1 cellular context compared by ENCODE assay signal in the genomic region with DNA sequence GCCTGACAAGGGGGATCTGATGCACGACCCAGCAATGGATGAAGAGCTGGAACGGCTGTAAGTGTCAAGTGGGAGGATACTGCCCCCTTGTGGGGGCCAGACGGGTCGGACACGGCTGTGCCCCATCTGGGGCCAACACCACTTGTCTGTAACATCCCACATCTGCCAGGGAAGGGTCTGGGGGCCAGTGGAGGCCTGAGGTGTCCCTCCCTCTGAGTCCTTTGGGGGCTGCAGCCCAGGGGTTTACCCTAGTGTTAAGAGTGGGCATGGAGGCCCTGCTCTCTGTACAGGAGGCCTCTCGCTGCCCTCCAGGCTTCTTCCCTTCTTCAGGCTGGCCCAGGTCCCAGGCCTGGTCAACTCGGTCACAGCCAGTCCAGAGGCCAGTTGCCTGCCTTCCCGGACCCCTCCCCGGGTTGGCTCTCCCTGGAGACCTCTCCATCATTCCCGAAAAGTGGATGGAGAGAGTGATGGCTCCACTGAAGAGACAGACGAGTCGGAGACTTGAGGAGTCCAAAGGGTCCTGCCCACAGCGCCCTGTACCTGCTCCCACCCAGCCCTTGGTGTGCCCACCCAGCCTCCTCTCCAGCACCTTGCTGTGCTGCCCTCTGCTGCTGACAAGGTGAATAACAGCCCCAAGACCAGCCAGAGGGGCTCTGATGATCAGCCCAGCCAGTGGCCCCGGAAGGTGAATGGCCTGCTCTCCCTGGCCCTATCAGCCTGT.
TF ChIP-seq lines count a peak whose summit lies in the region.

No MANE protein-coding gene starts in this region.

TF ChIP-seq in GM12878, 131 proteins besides CTCF, POLR2A, EP300 and RAD21:
- TF ChIP-seq CREB1 (IDR thresholded peaks at IDR 0.05; ENCODE audit: low read depth) = 0 out of 2 replicates have a peak, but pooled peaks have one; percentile 31
- TF ChIP-seq PKNOX1 (IDR thresholded peaks at IDR 0.05) = no peak
- TF ChIP-seq YY1 (IDR thresholded peaks at IDR 0.05; ENCODE audit: low read depth, low read length) = peak; percentile 59
- TF ChIP-seq BCL11A (IDR thresholded peaks at IDR 0.05; ENCODE audit: low read depth, low read length) = no peak
- TF ChIP-seq ATF7 (IDR thresholded peaks at IDR 0.05; ENCODE audit: low read depth) = no peak
- TF ChIP-seq SUZ12 (IDR thresholded peaks at IDR 0.05; ENCODE audit: unreplicated experiment) = no peak
- 0 out of 3 replicates have a peak, but pooled peaks have one; percentile 25 for TF ChIP-seq POU2F2 (IDR thresholded peaks at IDR 0.05; ENCODE audit: borderline replicate concordance, low read depth, low read length)
- TF ChIP-seq YBX1 (IDR thresholded peaks at IDR 0.05) = no peak
- TF ChIP-seq SMC3 (IDR thresholded peaks at IDR 0.05; ENCODE audit: borderline replicate concordance, low read length) = peak; percentile 58; the same call in 1 of the 2 replicates
- TF ChIP-seq IRF4 (IDR thresholded peaks at IDR 0.05; ENCODE audit: low read depth, low read length) = 0 out of 2 replicates have a peak, but pooled peaks have one; percentile 36
- no peak for TF ChIP-seq NFXL1 (IDR thresholded peaks at IDR 0.05; ENCODE audit: borderline replicate concordance)
